Comparison of ENCODE assay signal across 8 cellular contexts in the genomic region with DNA sequence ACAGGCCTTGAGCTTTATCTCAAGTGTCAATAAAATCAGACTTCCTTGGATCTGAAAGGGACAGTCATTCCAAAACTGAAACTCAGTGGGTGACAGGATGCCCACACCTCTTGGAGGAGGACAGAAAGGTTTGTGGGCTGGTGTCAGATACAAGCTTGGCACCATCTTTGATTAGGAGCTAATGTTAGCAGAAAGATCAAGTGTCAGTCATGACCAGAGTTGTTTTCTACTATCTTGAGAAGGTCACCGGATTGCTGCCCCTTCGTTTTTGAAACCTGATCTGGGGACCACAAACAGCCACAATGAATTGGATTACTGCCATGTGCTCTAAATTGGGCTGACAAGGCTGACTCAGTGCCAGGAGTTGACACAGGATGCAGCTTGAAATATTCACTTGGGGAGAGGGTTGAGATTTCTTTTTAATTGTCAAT.
DNase-seq lines count a peak whose midpoint lies in the region; ATAC-seq, FAIRE-seq and TF ChIP-seq lines count a peak whose summit lies in the region.

No MANE protein-coding gene starts in this region.

- TF ChIP-seq RAD21 in liver (IDR thresholded peaks at IDR 0.05) (no peak), HepG2 (CRISPR knock-in tag; IDR thresholded peaks at IDR 0.05) (no peak)

- H2AFZ ChIP-seq in HepG2 (ENCODE audit: low read length), result no peak overlapping the region
- no peak overlapping the region for H2AFZ ChIP-seq in MM.1S (ENCODE audit: low read length)

- intact Hi-C loops in HepG2 (cut with micrococcal nuclease; ENCODE audit: unreplicated experiment), result loop anchor here (2.0 kb wide), 2 partner anchors 633 to 767 kb away; no protein-coding TSS in a partner anchor
- intact Hi-C loops in activated T-helper 1 cell treated with anti-CD3 and anti-CD28 coated beads, Interleukin-12 subunit alpha, Interleukin-12 subunit beta, Interleukin-2, Interleukin-4 antibody, amounts not matched to agents 30 ng/mL and 10 ng/mL and 1 ng/mL, durations not matched to agents 14 hours and 24 hours and 36 hours (cut with micrococcal nuclease), result loop anchor here (2.0 to 10.0 kb wide), 4 partner anchors 80 to 639 kb away; a partner anchor contains a TSS

- no peaks in the 10 kb centered on the region for H3K9me3 Mint-ChIP-seq in activated T-helper 1 cell treated with anti-CD3 and anti-CD28 coated beads, Interleukin-12 subunit alpha, Interleukin-12 subunit beta, Interleukin-2, Interleukin-4 antibody, amounts not matched to agents 30 ng/mL and 10 ng/mL and 1 ng/mL, durations not matched to agents 14 hours and 24 hours and 36 hours

- H3K27ac Mint-ChIP-seq in activated T-helper 1 cell treated with anti-CD3 and anti-CD28 coated beads, Interleukin-12 subunit alpha, Interleukin-12 subunit beta, Interleukin-2, Interleukin-4 antibody, amounts not matched to agents 30 ng/mL and 10 ng/mL and 1 ng/mL, durations not matched to agents 14 hours and 24 hours and 36 hours, result peak overlapping the region; percentile 12

- in situ Hi-C loops in HepG2 (cut with HindIII; ENCODE audit: extremely low pct_ligation_motif_present, low pct_unique_long_range_greater_than_20kb), result loop anchor here (10.0 to 25.0 kb wide), 2 partner anchors 400 to 783 kb away; no protein-coding TSS in a partner anchor

- DNase-seq in HepG2 (ENCODE audit: low spot score) (no peak), MM.1S (peak; percentile 83), left kidney (ENCODE audit: low read depth, low spot score) (peak; percentile 62), activated gamma-delta T cell (lab: John Stamatoyannopoulos, UW) (no peak)
- DNase-seq in activated T-helper 1 cell treated with anti-CD3 and anti-CD28 coated beads, Interleukin-12 subunit alpha, Interleukin-12 subunit beta, Interleukin-2, Interleukin-4 antibody, amounts not matched to agents 30 ng/mL and 10 ng/mL and 1 ng/mL, durations not matched to agents 14 hours and 24 hours and 36 hours (ENCODE audit: low spot score), result no peak

- H3K27me3 Mint-ChIP-seq in activated T-helper 1 cell treated with anti-CD3 and anti-CD28 coated beads, Interleukin-12 subunit alpha, Interleukin-12 subunit beta, Interleukin-2, Interleukin-4 antibody, amounts not matched to agents 30 ng/mL and 10 ng/mL and 1 ng/mL, durations not matched to agents 14 hours and 24 hours and 36 hours (ENCODE audit: insufficient read depth), result peaks cover 5% of the 10 kb centered on the region

- no peak for TF ChIP-seq POLR2A in HepG2 (IDR thresholded peaks at IDR 0.05; ENCODE audit: insufficient read depth in 1 of 2, low read depth in 2 of 2, low read length in 2 of 2)

- H3K4me2 ChIP-seq in HepG2 (ENCODE audit: low read depth, low read length) (no peak overlapping the region), MM.1S (ENCODE audit: low read depth, low read length) (peak overlapping the region; percentile 45; the same call in 1 of the 2 replicates)

- H4K20me1 ChIP-seq in HepG2 (ENCODE audit: insufficient read depth, low read length), result no peaks in the 10 kb centered on the region
- H4K20me1 ChIP-seq in MM.1S (ENCODE audit: insufficient read depth, low read length), result no peaks in the 10 kb centered on the region

- no peaks in the 10 kb centered on the region for H3K9me2 ChIP-seq in MM.1S (replicated peaks; ENCODE audit: insufficient read depth, low read length)

- H3K4me1 ChIP-seq in liver (ENCODE audit: control insufficient read depth in 4 of 4, insufficient read depth in 4 of 4, low read length in 3 of 4) (no peaks in the 10 kb centered on the region), HepG2 (ENCODE audit: insufficient read depth, low read length) (peaks cover 4% of the 10 kb centered on the region; the same call in 1 of the 2 replicates), MM.1S (ENCODE audit: low read length) (peaks cover 35% of the 10 kb centered on the region)

- POLR2A ChIA-PET in HepG2 (lab: Yijun Ruan, JAX), result no interaction called here

- H3K36me3 Mint-ChIP-seq in activated T-helper 1 cell treated with anti-CD3 and anti-CD28 coated beads, Interleukin-12 subunit alpha, Interleukin-12 subunit beta, Interleukin-2, Interleukin-4 antibody, amounts not matched to agents 30 ng/mL and 10 ng/mL and 1 ng/mL, durations not matched to agents 14 hours and 24 hours and 36 hours (ENCODE audit: low read depth), result no peaks in the 10 kb centered on the region

- no peaks in the 10 kb centered on the region for H3K79me2 ChIP-seq in HepG2 (ENCODE audit: insufficient read depth, low read length)
- no peaks in the 10 kb centered on the region for H3K79me2 ChIP-seq in MM.1S (ENCODE audit: low read length)

- H3K27ac ChIP-seq in liver (ENCODE audit: low read depth in 1 of 2, low read length in 2 of 2), result peak overlapping the region; percentile 4 to 61
- H3K27ac ChIP-seq in HepG2 (ENCODE audit: extremely low read length, insufficient read depth, low read length), result no peak overlapping the region
- peak overlapping the region; percentile 46; the same call in 1 of the 2 replicates for H3K27ac ChIP-seq in MM.1S (ENCODE audit: low read length)

- no peaks in the 10 kb centered on the region for H3K9me3 ChIP-seq in liver (ENCODE audit: control insufficient read depth in 4 of 4, low read length in 3 of 4)
- H3K9me3 ChIP-seq in HepG2 (ENCODE audit: low read length), result no peaks in the 10 kb centered on the region
- H3K9me3 ChIP-seq in MM.1S (replicated peaks; ENCODE audit: insufficient read depth, low read length), result no peaks in the 10 kb centered on the region

- no peak for FAIRE-seq in HepG2 (lab: Jason Lieb, UNC)

- H3K4me1 Mint-ChIP-seq in activated T-helper 1 cell treated with anti-CD3 and anti-CD28 coated beads, Interleukin-12 subunit alpha, Interleukin-12 subunit beta, Interleukin-2, Interleukin-4 antibody, amounts not matched to agents 30 ng/mL and 10 ng/mL and 1 ng/mL, durations not matched to agents 14 hours and 24 hours and 36 hours (ENCODE audit: low read depth), result no peaks in the 10 kb centered on the region

- TF ChIP-seq CTCF in liver (IDR thresholded peaks at IDR 0.05; ENCODE audit: low read depth, low read length, missing input control) (no peak), HepG2 (CRISPR knock-in tag; IDR thresholded peaks at IDR 0.05) (no peak), MM.1S (IDR thresholded peaks at IDR 0.05; ENCODE audit: low read length) (no peak)

- 33% methylated on average over 2 of the region's 2 CpGs for WGBS in liver
- 5% methylated on average over 2 of the region's 2 CpGs for WGBS in HepG2 (ENCODE audit: low lambda C conversion rate)

- peaks cover 14% of the 10 kb centered on the region; the same call in 1 of the 2 replicates for H3F3A ChIP-seq in MM.1S (ENCODE audit: insufficient read depth, low read length)

- no TSS peak for BruUV-seq in HepG2 (replicated peaks; lab: Mats Ljungman, UMichigan)

- CTCF ChIA-PET in HepG2 (lab: Yijun Ruan, JAX; ENCODE audit: low intra/inter-chr PET ratio, low total read pairs), result no interaction called here

- H3K27me3 ChIP-seq in liver (ENCODE audit: control insufficient read depth in 4 of 4, insufficient read depth in 4 of 4, low read length in 3 of 4) (no peaks in the 10 kb centered on the region), HepG2 (ENCODE audit: control insufficient read depth in 1 of 2, insufficient read depth in 2 of 2, low read length in 2 of 2) (no peaks in the 10 kb centered on the region), MM.1S (replicated peaks; ENCODE audit: insufficient read depth, low read length) (no peaks in the 10 kb centered on the region)

- H3K4me3 ChIP-seq in liver (ENCODE audit: low read depth in 1 of 3, low read length in 3 of 3) (no peak overlapping the region), HepG2 (replicated peaks in 1 of 3; ENCODE audit: insufficient read depth in 1 of 3, low read depth in 2 of 3, low read length in 3 of 3) (no peak overlapping the region), MM.1S (ENCODE audit: low read length) (no peak overlapping the region)

- H3K9ac ChIP-seq in liver (ENCODE audit: low read depth in 1 of 2, low read length in 2 of 2) (no peak overlapping the region), HepG2 (ENCODE audit: insufficient read depth, low read depth, low read length) (no peak overlapping the region), MM.1S (ENCODE audit: low read length) (no peak overlapping the region)

- TF ChIP-seq EP300 in HepG2 (IDR thresholded peaks at IDR 0.05; ENCODE audit: low read depth in 2 of 2, low read length in 2 of 2), result no peak
- TF ChIP-seq EP300 in HepG2 (CRISPR knock-in tag; IDR thresholded peaks at IDR 0.05; ENCODE audit: borderline replicate concordance), result no peak

- H3K36me3 ChIP-seq in liver (ENCODE audit: control insufficient read depth in 4 of 4, insufficient read depth in 3 of 4, low read depth in 1 of 4, low read length in 3 of 4), result no peaks in the 10 kb centered on the region
- no peaks in the 10 kb centered on the region for H3K36me3 ChIP-seq in HepG2 (replicated peaks in 1 of 2; ENCODE audit: control insufficient read depth in 1 of 2, insufficient read depth in 2 of 2, low read length in 2 of 2)
- no peaks in the 10 kb centered on the region for H3K36me3 ChIP-seq in MM.1S (replicated peaks; ENCODE audit: insufficient read depth, low read length)

- ATAC-seq in HepG2 (no peak), GM21515 (IDR thresholded peaks at IDR 0.05; ENCODE audit: unreplicated experiment) (no peak), HG02840 (IDR thresholded peaks at IDR 0.05; ENCODE audit: low FRiP score, unreplicated experiment) (no peak)

- no peak overlapping the region for H3K4me3 Mint-ChIP-seq in activated T-helper 1 cell treated with anti-CD3 and anti-CD28 coated beads, Interleukin-12 subunit alpha, Interleukin-12 subunit beta, Interleukin-2, Interleukin-4 antibody, amounts not matched to agents 30 ng/mL and 10 ng/mL and 1 ng/mL, durations not matched to agents 14 hours and 24 hours and 36 hours

TF ChIP-seq in liver, 16 proteins besides CTCF, POLR2A, EP300 and RAD21 (continues in another document):
- TF ChIP-seq NR2F2 (IDR thresholded peaks at IDR 0.05) (peak; percentile 63), RXRA (IDR thresholded peaks at IDR 0.05) (no peak)

TF ChIP-seq in HepG2, 621 proteins besides CTCF, POLR2A, EP300 and RAD21 (continues in another document):
- TF ChIP-seq, protein P1, sequence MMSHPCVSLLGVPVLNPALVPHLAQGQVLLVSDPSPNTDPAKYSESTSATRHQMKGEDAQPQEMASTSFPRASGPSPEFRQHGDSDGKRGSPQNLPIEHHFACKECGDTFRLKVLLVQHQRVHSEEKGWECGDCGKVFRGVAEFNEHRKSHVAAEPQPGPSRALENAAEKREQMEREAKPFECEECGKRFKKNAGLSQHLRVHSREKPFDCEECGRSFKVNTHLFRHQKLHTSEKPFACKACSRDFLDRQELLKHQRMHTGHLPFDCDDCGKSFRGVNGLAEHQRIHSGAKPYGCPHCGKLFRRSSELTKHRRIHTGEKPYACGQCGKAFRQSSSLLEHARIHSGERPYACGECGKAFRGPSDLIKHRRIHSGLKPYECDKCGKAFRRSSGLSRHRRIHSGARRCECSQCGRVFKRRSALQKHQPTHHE (CRISPR knock-in tag; IDR thresholded peaks at IDR 0.05; ENCODE audit: borderline replicate concordance), result no peak

Comparison
In these comparisons a context has a peak if more than half of its experiments do, and no peak if none do; other contexts are left out.
1. DNase-seq: peak in MM.1S (single experiment) and left kidney (single experiment); none in HepG2 (single experiment), activated T-helper 1 cell treated with anti-CD3 and anti-CD28 coated beads, Interleukin-12 subunit alpha, Interleukin-12 subunit beta, Interleukin-2, Interleukin-4 antibody, amounts not matched to agents 30 ng/mL and 10 ng/mL and 1 ng/mL, durations not matched to agents 14 hours and 24 hours and 36 hours (single experiment) and activated gamma-delta T cell (single experiment).